Comparison of ENCODE assay signal across 12 cellular contexts in genomic region chr12:91182664-91183455, GRCh38. TPM values are rescaled to one million over a fixed set of nuclear protein-coding genes. Genes with fewer than 3 reads are reported as not detected.
DNase-seq lines count a peak whose midpoint lies in the region; ATAC-seq and TF ChIP-seq lines count a peak whose summit lies in the region.
"Had no signal": no experiment of that assay in that cellular context is flagged by ENCODE, and none has a peak within 500 bp of the region (broad histone marks: within the 10 kb centered on the region; RNA-seq: fewer than 3 reads in every experiment).

A gene with protein sequence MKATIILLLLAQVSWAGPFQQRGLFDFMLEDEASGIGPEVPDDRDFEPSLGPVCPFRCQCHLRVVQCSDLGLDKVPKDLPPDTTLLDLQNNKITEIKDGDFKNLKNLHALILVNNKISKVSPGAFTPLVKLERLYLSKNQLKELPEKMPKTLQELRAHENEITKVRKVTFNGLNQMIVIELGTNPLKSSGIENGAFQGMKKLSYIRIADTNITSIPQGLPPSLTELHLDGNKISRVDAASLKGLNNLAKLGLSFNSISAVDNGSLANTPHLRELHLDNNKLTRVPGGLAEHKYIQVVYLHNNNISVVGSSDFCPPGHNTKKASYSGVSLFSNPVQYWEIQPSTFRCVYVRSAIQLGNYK (minus strand): TSS chr12:91182817. CDS start chr12:91178552, 4,265 bp downstream.

- no peak within 1 kb of the TSS for H3K4me3 Mint-ChIP-seq in CD8-positive, alpha-beta memory T cell

- no peaks in the 10 kb centered on the region for H3K36me3 Mint-ChIP-seq in CD8-positive, alpha-beta memory T cell

- ATAC-seq in GM21447 (IDR thresholded peaks at IDR 0.05; ENCODE audit: unreplicated experiment) (no peak), HG03520 (IDR thresholded peaks at IDR 0.05; ENCODE audit: unreplicated experiment) (no peak)

- TF ChIP-seq CTCF in Peyer's patch (IDR thresholded peaks at IDR 0.05) (no peak), fibroblast of mammary gland (conservative IDR thresholded peaks at IDR 0.05; ENCODE audit: control insufficient read depth, insufficient read depth, low read depth, low read length) (no peak), thyroid gland (IDR thresholded peaks at IDR 0.05) (no peak)

- intact Hi-C loops in thyroid gland (cut with DNase I) = loop anchor here (5.0 kb wide), 1 partner anchor 144 kb away; no protein-coding TSS in a partner anchor

- 68 to 76% methylated on average over 4 of the region's 4 CpGs for WGBS in thyroid gland, 2 donors

- H3K27ac ChIP-seq in Peyer's patch (peak within 1 kb of the TSS in 3 of 4 donors; percentile 3 to 68 (median 40)), thyroid gland (peak within 1 kb of the TSS in 1 of 3 donors; percentile 60)
- no peak within 1 kb of the TSS for H3K27ac ChIP-seq in CD8-positive, alpha-beta memory T cell (ENCODE audit: low read depth, low read length)
- H3K27ac ChIP-seq: neutrophil had no signal

- POLR2A ChIA-PET in CD8-positive, alpha-beta memory T cell (lab: Charles Lee) = no interaction called here

- H3K9me3 Mint-ChIP-seq in CD8-positive, alpha-beta memory T cell = no peaks in the 10 kb centered on the region

- H3K27me3 Mint-ChIP-seq in CD8-positive, alpha-beta memory T cell = peaks cover 0 to 3% of the 10 kb centered on the region in 2 donors

- CTCF ChIA-PET in CD8-positive, alpha-beta memory T cell (lab: Charles Lee) = no interaction called here

- H3K27ac Mint-ChIP-seq in CD8-positive, alpha-beta memory T cell = no peak within 1 kb of the TSS

- H3K9me3 ChIP-seq in Peyer's patch = no peaks in the 10 kb centered on the region
- no peaks in the 10 kb centered on the region for H3K9me3 ChIP-seq in thyroid gland
- no peaks in the 10 kb centered on the region for H3K9me3 ChIP-seq in CD8-positive, alpha-beta memory T cell (ENCODE audit: low read length)
- H3K9me3 ChIP-seq: neutrophil had no signal

- TF ChIP-seq POLR2A in Peyer's patch (IDR thresholded peaks at IDR 0.05) (no peak), thyroid gland (IDR thresholded peaks at IDR 0.05) (no peak)

- in situ Hi-C loops in ACHN (cut with HindIII; ENCODE audit: low pct_ligation_motif_present, low pct_unique_long_range_greater_than_20kb, low sequenced_read_pairs) = no loop called here

- H3K27me3 ChIP-seq in Peyer's patch = no peaks in the 10 kb centered on the region
- no peaks in the 10 kb centered on the region for H3K27me3 ChIP-seq in thyroid gland
- no peaks in the 10 kb centered on the region for H3K27me3 ChIP-seq in CD8-positive, alpha-beta memory T cell (ENCODE audit: insufficient read depth, low read length, poor library complexity, severe bottlenecking)
- H3K27me3 ChIP-seq: neutrophil had no signal

- DNase-seq in Peyer's patch (no peak), fibroblast of mammary gland (ENCODE audit: low read depth) (peak; percentile 76), mucosa of gallbladder (ENCODE audit: low spot score) (no peak), thyroid gland (no peak), ACHN (no peak)
- DNase-seq in CD8-positive, alpha-beta memory T cell = no peak
- DNase-seq: activated T-cell treated with anti-CD3 and anti-CD28 coated beads for 4 hours; effector CD8-positive, alpha-beta T cell; NCI-H1694 treated with DMSO at 0.1 percent for 48 hours had no signal

- H3K4me3 ChIP-seq in Peyer's patch (peak within 1 kb of the TSS in 2 of 4 donors; percentile 0 to 37), fibroblast of mammary gland (ENCODE audit: control insufficient read depth, low read depth, low read length) (peak within 1 kb of the TSS; percentile 51), thyroid gland (replicated peaks in 1 of 3) (no peak within 1 kb of the TSS)
- H3K4me3 ChIP-seq in CD8-positive, alpha-beta memory T cell (ENCODE audit: low read length) = no peak within 1 kb of the TSS

- no peaks in the 10 kb centered on the region for H3K4me1 Mint-ChIP-seq in CD8-positive, alpha-beta memory T cell

- H3K36me3 ChIP-seq in Peyer's patch = no peaks in the 10 kb centered on the region
- H3K36me3 ChIP-seq in thyroid gland = no peaks in the 10 kb centered on the region
- no peaks in the 10 kb centered on the region for H3K36me3 ChIP-seq in CD8-positive, alpha-beta memory T cell (ENCODE audit: insufficient read depth, low read length)
- H3K36me3 ChIP-seq: neutrophil had no signal

- H3K4me1 ChIP-seq in Peyer's patch (no peaks in the 10 kb centered on the region), thyroid gland (no peaks in the 10 kb centered on the region)
- H3K4me1 ChIP-seq in CD8-positive, alpha-beta memory T cell (ENCODE audit: insufficient read depth, low read length) = no peaks in the 10 kb centered on the region

RNA-seq across cellular contexts. Expression of the gene that starts here (rescaled TPM):
- total RNA-seq in Peyer's patch (100 to 1,000 TPM; 142 to 543 (median 309) TPM), mucosa of gallbladder (387 TPM), thyroid gland (1,000 to 10,000 TPM in 2 of 4 donors, 100 to 1,000 TPM in 2; 371 to 2,364 (median 992) TPM)
- total RNA-seq in CD8-positive, alpha-beta memory T cell = not detected
- not detected for polyA plus RNA-seq in CD8-positive, alpha-beta memory T cell

Comparison
In these comparisons a context has a peak if more than half of its experiments do, and no peak if none do; other contexts are left out.
1. RNA of the gene that starts here (total RNA-seq): 371 to 2,364 TPM in thyroid gland, 387 TPM in mucosa of gallbladder (single experiment) and 142 to 543 TPM in Peyer's patch; not detected in CD8-positive, alpha-beta memory T cell; every median in the first group is over 100 times any median in the second.